ENCODE assay signal across 1 cellular context in the genomic region with DNA sequence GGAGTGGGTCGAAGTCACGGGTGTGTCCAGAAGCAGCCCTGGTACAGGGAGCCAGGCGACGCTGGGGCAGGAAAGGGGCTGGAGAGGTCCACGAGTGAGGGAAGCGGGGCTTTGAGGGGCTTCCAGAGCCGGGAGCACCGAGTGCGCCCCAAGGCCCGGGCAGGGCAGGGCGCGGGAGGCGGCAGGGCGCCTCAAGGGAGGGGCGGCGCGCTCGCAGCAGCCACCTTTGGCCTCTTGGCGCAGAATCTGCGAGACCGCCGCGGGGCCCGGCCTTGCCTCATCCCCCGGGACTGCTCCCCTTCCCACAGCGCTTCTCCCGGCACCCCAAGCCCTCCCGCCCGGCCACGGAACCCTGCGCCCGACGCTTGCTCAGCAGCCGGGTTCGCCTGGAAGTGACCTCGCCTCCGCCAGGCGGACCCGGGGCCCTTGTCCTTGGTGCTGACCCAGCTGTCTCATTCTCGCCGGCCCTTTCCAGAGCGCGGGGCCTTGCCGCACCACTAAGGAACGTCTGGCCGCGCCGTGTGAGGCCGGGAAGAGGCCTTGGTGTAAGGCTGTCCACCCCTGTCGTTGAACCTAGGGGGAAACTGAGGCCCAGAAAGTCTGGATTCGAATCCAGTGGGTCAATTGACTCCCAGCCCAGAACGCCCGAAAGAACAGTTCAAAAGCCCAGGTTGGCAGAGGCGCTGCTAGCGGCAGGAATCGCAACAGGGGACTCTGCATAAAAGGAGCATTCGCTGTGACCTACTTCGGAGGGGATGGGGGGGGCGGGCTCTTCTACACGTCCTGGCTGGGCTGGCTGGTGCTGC.
A peak's percentile ranks its signal among the peaks of the same experiment; 100 is the strongest.
TF ChIP-seq lines count a peak whose summit lies in the region.

No MANE protein-coding gene starts in this region.

TF ChIP-seq in H1, 55 proteins besides CTCF, POLR2A, EP300 and RAD21 (continued from another document):
- TF ChIP-seq, protein P1, sequence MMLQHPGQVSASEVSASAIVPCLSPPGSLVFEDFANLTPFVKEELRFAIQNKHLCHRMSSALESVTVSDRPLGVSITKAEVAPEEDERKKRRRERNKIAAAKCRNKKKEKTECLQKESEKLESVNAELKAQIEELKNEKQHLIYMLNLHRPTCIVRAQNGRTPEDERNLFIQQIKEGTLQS (IDR thresholded peaks at IDR 0.05; ENCODE audit: insufficient read depth, low read depth, low read length): no peak
- peak; percentile 96 to 97 for TF ChIP-seq SIN3A (conservative IDR thresholded peaks at IDR 0.05 in 1 of 2, IDR thresholded peaks at IDR 0.05 in 1 of 2; ENCODE audit: low read depth in 1 of 2, low read length in 2 of 2)
- peak; percentile 44; the same call in 1 of the 2 replicates for TF ChIP-seq TEAD4 (IDR thresholded peaks at IDR 0.05; ENCODE audit: low read depth, low read length)
- no peak for TF ChIP-seq CHD1 (IDR thresholded peaks at IDR 0.05; ENCODE audit: low read depth, low read length)
- peak; percentile 78 to 86; a peak in 2 of 4 replicates for TF ChIP-seq HDAC2 (IDR thresholded peaks at IDR 0.05; ENCODE audit: borderline replicate concordance in 1 of 2, low read depth in 2 of 2, low read length in 2 of 2)
- peak; percentile 50 for TF ChIP-seq RBBP5 (IDR thresholded peaks at IDR 0.05; ENCODE audit: borderline replicate concordance, low read depth, low read length)
- TF ChIP-seq JUN (IDR thresholded peaks at IDR 0.05; ENCODE audit: low read depth, low read length): no peak
- TF ChIP-seq, protein P2, sequence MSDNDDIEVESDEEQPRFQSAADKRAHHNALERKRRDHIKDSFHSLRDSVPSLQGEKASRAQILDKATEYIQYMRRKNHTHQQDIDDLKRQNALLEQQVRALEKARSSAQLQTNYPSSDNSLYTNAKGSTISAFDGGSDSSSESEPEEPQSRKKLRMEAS (IDR thresholded peaks at IDR 0.05): peak; percentile 83
- no peak for TF ChIP-seq SP4 (IDR thresholded peaks at IDR 0.05; ENCODE audit: low read length)
- TF ChIP-seq SP1 (IDR thresholded peaks at IDR 0.05; ENCODE audit: low read depth, low read length): no peak
- TF ChIP-seq TBP (IDR thresholded peaks at IDR 0.05; ENCODE audit: low read depth, low read length): 0 out of 2 replicates have a peak, but pooled peaks have one; percentile 17
